ENCODE assay signal across 18 cellular contexts in genomic region chr2:136392897-136393296, GRCh38.
DNase-seq lines count a peak whose midpoint lies in the region; ATAC-seq and TF ChIP-seq lines count a peak whose summit lies in the region.
"Had no signal": no experiment of that assay in that cellular context is flagged by ENCODE, and none has a peak within 500 bp of the region (broad histone marks: within the 10 kb centered on the region; RNA-seq: fewer than 3 reads in every experiment).

No MANE protein-coding gene starts in this region.

- BruUV-seq in OCI-LY7 (replicated peaks; lab: Mats Ljungman, UMichigan) = no TSS peak

- peak overlapping the region in 4 of 6 donors; percentile 30 to 88 (median 65) for H3K27ac Mint-ChIP-seq in naive B cell
- no peak overlapping the region for H3K27ac Mint-ChIP-seq in activated naive CD4-positive, alpha-beta T cell treated with anti-CD3 and anti-CD28 coated beads, Interleukin-2, amount 50 U/mL, for 72 hours
- H3K27ac Mint-ChIP-seq: GM23338, H9, HFFc6 had no signal

- H3K27ac ChIP-seq in OCI-LY7 (ENCODE audit: low read depth, low read length, poor library complexity, severe bottlenecking) = peak overlapping the region; percentile 98
- no peak overlapping the region for H3K27ac ChIP-seq in vagina

- H3K27me3 ChIP-seq in vagina = no peaks in the 10 kb centered on the region

- no peak for TF ChIP-seq POLR2A in vagina (IDR thresholded peaks at IDR 0.05)

- DNase-seq in OCI-LY7 (ENCODE audit: low spot score) = no peak
- DNase-seq in epithelial cell of esophagus (ENCODE audit: low read depth) = peak; percentile 14
- no peak for DNase-seq in naive B cell
- peak; percentile 29 to 64 for DNase-seq in vagina (ENCODE audit: extremely low spot score in 2 of 2)
- DNase-seq in HEK293T (ENCODE audit: extremely low spot score) = no peak
- no peak for DNase-seq in activated naive CD4-positive, alpha-beta T cell treated with anti-CD3 and anti-CD28 coated beads, Interleukin-2, amount 50 U/mL, for 72 hours (ENCODE audit: low spot score in 2 of 2)
- no peak for DNase-seq in HuH-7 (ENCODE audit: low spot score)
- DNase-seq: C1 segment of cervical spinal cord; Calu3; CD4-positive, alpha-beta memory T cell; COR-L47; DMS53; DMS79 treated with DMSO at 0.1 percent for 48 hours; GF-D8; H9; HFFc6 had no signal

- no peaks in the 10 kb centered on the region for H3K36me3 Mint-ChIP-seq in naive B cell
- H3K36me3 Mint-ChIP-seq in activated naive CD4-positive, alpha-beta T cell treated with anti-CD3 and anti-CD28 coated beads, Interleukin-2, amount 50 U/mL, for 72 hours = peaks cover 4 to 6% of the 10 kb centered on the region in 2 donors
- H3K36me3 Mint-ChIP-seq: CD4-positive, alpha-beta memory T cell had no signal

- H3K9me2 ChIP-seq in OCI-LY7 (ENCODE audit: insufficient read depth, low read length) = no peaks in the 10 kb centered on the region

- CTCF ChIA-PET in OCI-LY7 (lab: Charles Lee; ENCODE audit: unreplicated experiment) (no interaction called here), HEK293T (lab: Yijun Ruan, JAX) (no interaction called here)

- no peaks in the 10 kb centered on the region for H3K36me3 ChIP-seq in OCI-LY7 (ENCODE audit: insufficient read depth, low read length)
- no peaks in the 10 kb centered on the region for H3K36me3 ChIP-seq in vagina

- peaks cover 95% of the 10 kb centered on the region for H3K4me1 ChIP-seq in OCI-LY7 (ENCODE audit: insufficient read depth, low read length, poor library complexity, severe bottlenecking)
- H3K4me1 ChIP-seq in vagina = no peaks in the 10 kb centered on the region

- no peaks in the 10 kb centered on the region for H4K20me1 ChIP-seq in OCI-LY7 (ENCODE audit: insufficient read depth, low read length)

- peak overlapping the region; percentile 81; the same call in 1 of the 2 replicates for H2AFZ ChIP-seq in OCI-LY7 (ENCODE audit: low read length)
- H2AFZ ChIP-seq: GM23338 had no signal

- H3K27me3 Mint-ChIP-seq in naive B cell = no peaks in the 10 kb centered on the region

- H3K9me3 ChIP-seq in OCI-LY7 (ENCODE audit: low read length) = no peaks in the 10 kb centered on the region
- H3K9me3 ChIP-seq in vagina = no peaks in the 10 kb centered on the region

- no peak for ATAC-seq in naive B cell (ENCODE audit: low read depth in 2 of 2)
- ATAC-seq in activated naive CD4-positive, alpha-beta T cell treated with anti-CD3 and anti-CD28 coated beads, Interleukin-2, amount 50 U/mL, for 72 hours = no peak
- ATAC-seq: GM23338, HCT116 had no signal

- 0 out of 2 replicates have a peak, but pooled peaks cover 4% of the 10 kb centered on the region for H3K79me2 ChIP-seq in OCI-LY7 (ENCODE audit: insufficient read depth, low read depth, low read length)

- TF ChIP-seq CTCF in OCI-LY7 (conservative IDR thresholded peaks at IDR 0.05; ENCODE audit: low read length) = no peak
- no peak for TF ChIP-seq CTCF in epithelial cell of esophagus (IDR thresholded peaks at IDR 0.05; ENCODE audit: insufficient read depth, low read depth, low read length, missing control alignments)
- TF ChIP-seq CTCF in vagina (IDR thresholded peaks at IDR 0.05) = no peak

- H3K4me2 ChIP-seq in OCI-LY7 (ENCODE audit: low read length) = peak overlapping the region; percentile 85
- H3K4me2 ChIP-seq: GM23338 had no signal

- intact Hi-C loops in OCI-LY7 (cut with micrococcal nuclease; ENCODE audit: unreplicated experiment) (loop anchor here (5.0 to 10.0 kb wide), 3 partner anchors 651 to 1338 kb away; partner anchors contain the start of genes RAB3GAP1 and UBXN4), vagina (cut with DNase I) (no loop called here)

- POLR2A ChIA-PET in OCI-LY7 (lab: Charles Lee) (interaction anchor here (1.5 to 5.6 kb wide), 3 partner anchors 10 to 262 kb away, joined by 3 to 111 read pairs (median 48); no protein-coding TSS in a partner anchor), HEK293T (lab: Yijun Ruan, JAX) (no interaction called here)

- no peak overlapping the region for H3K4me3 ChIP-seq in OCI-LY7 (ENCODE audit: low read depth, low read length, poor library complexity, severe bottlenecking)
- H3K4me3 ChIP-seq in epithelial cell of esophagus (ENCODE audit: low read length) = no peak overlapping the region
- H3K4me3 ChIP-seq in vagina = no peak overlapping the region
- H3K4me3 ChIP-seq: GM23338 had no signal

- H3K4me3 Mint-ChIP-seq in naive B cell = no peak overlapping the region
- H3K4me3 Mint-ChIP-seq: CD4-positive, alpha-beta memory T cell; GM23338; H9; HFFc6 had no signal

- H3K4me1 Mint-ChIP-seq in naive B cell = peaks cover 42 to 65% (median 47%) of the 10 kb centered on the region in 3 donors

- no peaks in the 10 kb centered on the region for H3K9me3 Mint-ChIP-seq in naive B cell
- H3K9me3 Mint-ChIP-seq in activated naive CD4-positive, alpha-beta T cell treated with anti-CD3 and anti-CD28 coated beads, Interleukin-2, amount 50 U/mL, for 72 hours = peaks cover 0 to 5% of the 10 kb centered on the region in 2 donors
- H3K9me3 Mint-ChIP-seq: CD4-positive, alpha-beta memory T cell; GM23338; H9 had no signal

TF ChIP-seq in HEK293T, 16 proteins besides CTCF, POLR2A, EP300 and RAD21:
- no peak for TF ChIP-seq L3MBTL2 (conservative IDR thresholded peaks at IDR 0.05)
- TF ChIP-seq CTBP1 (IDR thresholded peaks at IDR 0.05; ENCODE audit: borderline replicate concordance) = no peak
- no peak for TF ChIP-seq BHLHE40 (IDR thresholded peaks at IDR 0.05; ENCODE audit: borderline replicate concordance)
- TF ChIP-seq FOXM1 (IDR thresholded peaks at IDR 0.05; ENCODE audit: borderline replicate concordance) = no peak
- no peak for TF ChIP-seq SP1 (IDR thresholded peaks at IDR 0.05)
- TF ChIP-seq FOXA1 (IDR thresholded peaks at IDR 0.05) = no peak
- no peak for TF ChIP-seq FOXK2 (IDR thresholded peaks at IDR 0.05)
- TF ChIP-seq LEF1 (IDR thresholded peaks at IDR 0.05; ENCODE audit: borderline replicate concordance) = no peak
- TF ChIP-seq NFRKB (IDR thresholded peaks at IDR 0.05) = no peak
- TF ChIP-seq HDGF (IDR thresholded peaks at IDR 0.05; ENCODE audit: borderline replicate concordance) = no peak
- no peak for TF ChIP-seq PKNOX1 (IDR thresholded peaks at IDR 0.05)
- no peak for TF ChIP-seq ARNT (IDR thresholded peaks at IDR 0.05)
- no peak for TF ChIP-seq SUZ12 (IDR thresholded peaks at IDR 0.05)
- no peak for TF ChIP-seq TARDBP (IDR thresholded peaks at IDR 0.05)

Comparison
In these comparisons a context has a peak if more than half of its experiments do, and no peak if none do; other contexts are left out.
1. DNase-seq: peak in epithelial cell of esophagus (single experiment) and vagina (2 of 2); none in OCI-LY7 (single experiment), naive B cell (single experiment), HEK293T (single experiment), activated naive CD4-positive, alpha-beta T cell treated with anti-CD3 and anti-CD28 coated beads, Interleukin-2, amount 50 U/mL, for 72 hours (0 of 2) and HuH-7 (single experiment).
2. H3K27ac Mint-ChIP-seq: peak in naive B cell (4 of 6); none in activated naive CD4-positive, alpha-beta T cell treated with anti-CD3 and anti-CD28 coated beads, Interleukin-2, amount 50 U/mL, for 72 hours (0 of 2).